In the genomic region with DNA sequence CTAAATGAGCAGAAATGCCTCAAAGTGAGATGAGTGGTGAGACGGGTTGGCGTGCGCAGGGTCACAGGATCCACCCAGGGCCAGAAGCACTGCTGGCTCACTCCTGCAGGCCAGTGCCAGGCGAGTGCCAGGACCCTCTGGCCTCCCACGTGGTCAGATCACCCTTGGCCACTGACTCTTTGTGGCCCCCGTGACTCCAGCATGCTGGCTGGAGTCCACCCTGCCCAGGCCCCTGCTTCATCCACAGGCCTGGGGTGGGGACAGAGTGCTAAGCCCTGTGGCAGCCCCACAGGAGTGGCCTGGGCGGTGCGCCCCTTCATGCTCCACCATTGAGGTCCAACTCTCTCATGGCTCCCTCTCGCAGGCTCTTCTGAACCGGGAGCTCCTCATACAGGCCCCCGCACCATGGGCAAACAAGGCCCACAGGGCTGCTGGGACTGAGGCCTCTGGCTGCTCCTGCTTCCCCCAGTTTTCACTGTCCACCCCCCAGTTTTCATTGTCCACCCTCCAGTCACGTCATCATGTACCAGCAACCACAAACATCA, we compare ENCODE assay signal across 3 cellular contexts.
A peak's percentile ranks its signal among the peaks of the same experiment; 100 is the strongest.
TF ChIP-seq lines count a peak whose summit lies in the region.

No MANE protein-coding gene starts in this region.

TF ChIP-seq in IMR-90, 13 proteins besides CTCF, POLR2A, EP300 and RAD21:
- TF ChIP-seq FOS (IDR thresholded peaks at IDR 0.05; ENCODE audit: low read depth, low read length) (no peak), SMC3 (IDR thresholded peaks at IDR 0.05; ENCODE audit: low read depth, low read length) (no peak), CEBPB (IDR thresholded peaks at IDR 0.05; ENCODE audit: low read depth, low read length) (no peak), RFX5 (IDR thresholded peaks at IDR 0.05; ENCODE audit: low read depth, low read length) (no peak), MAZ (IDR thresholded peaks at IDR 0.05; ENCODE audit: borderline replicate concordance, low read depth, low read length) (no peak), RCOR1 (IDR thresholded peaks at IDR 0.05; ENCODE audit: insufficient replicate concordance, low read length) (no peak), NFE2L2 (IDR thresholded peaks at IDR 0.05; ENCODE audit: low read depth, low read length) (no peak), MAFK (IDR thresholded peaks at IDR 0.05; ENCODE audit: low read depth, low read length) (no peak), CHD1 (IDR thresholded peaks at IDR 0.05; ENCODE audit: low read depth, low read length) (no peak), MXI1 (IDR thresholded peaks at IDR 0.05; ENCODE audit: borderline replicate concordance, low read depth, low read length) (no peak), BHLHE40 (IDR thresholded peaks at IDR 0.05; ENCODE audit: low read depth, low read length) (no peak)
- TF ChIP-seq, protein P1, sequence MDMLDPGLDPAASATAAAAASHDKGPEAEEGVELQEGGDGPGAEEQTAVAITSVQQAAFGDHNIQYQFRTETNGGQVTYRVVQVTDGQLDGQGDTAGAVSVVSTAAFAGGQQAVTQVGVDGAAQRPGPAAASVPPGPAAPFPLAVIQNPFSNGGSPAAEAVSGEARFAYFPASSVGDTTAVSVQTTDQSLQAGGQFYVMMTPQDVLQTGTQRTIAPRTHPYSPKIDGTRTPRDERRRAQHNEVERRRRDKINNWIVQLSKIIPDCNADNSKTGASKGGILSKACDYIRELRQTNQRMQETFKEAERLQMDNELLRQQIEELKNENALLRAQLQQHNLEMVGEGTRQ (IDR thresholded peaks at IDR 0.05; ENCODE audit: low read depth, low read length): no peak
- TF ChIP-seq, protein P2, sequence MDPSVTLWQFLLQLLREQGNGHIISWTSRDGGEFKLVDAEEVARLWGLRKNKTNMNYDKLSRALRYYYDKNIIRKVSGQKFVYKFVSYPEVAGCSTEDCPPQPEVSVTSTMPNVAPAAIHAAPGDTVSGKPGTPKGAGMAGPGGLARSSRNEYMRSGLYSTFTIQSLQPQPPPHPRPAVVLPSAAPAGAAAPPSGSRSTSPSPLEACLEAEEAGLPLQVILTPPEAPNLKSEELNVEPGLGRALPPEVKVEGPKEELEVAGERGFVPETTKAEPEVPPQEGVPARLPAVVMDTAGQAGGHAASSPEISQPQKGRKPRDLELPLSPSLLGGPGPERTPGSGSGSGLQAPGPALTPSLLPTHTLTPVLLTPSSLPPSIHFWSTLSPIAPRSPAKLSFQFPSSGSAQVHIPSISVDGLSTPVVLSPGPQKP (IDR thresholded peaks at IDR 0.05; ENCODE audit: borderline replicate concordance, low read depth, low read length): no peak
TF ChIP-seq in IMR-90: peak in this region for 0.

TF ChIP-seq in HepG2, 621 proteins besides CTCF, POLR2A, EP300 and RAD21:
- TF ChIP-seq NRL (CRISPR knock-in tag; IDR thresholded peaks at IDR 0.05; ENCODE audit: borderline replicate concordance): peak; percentile 29; the same call in 1 of the 2 replicates
- peak; percentile 45 for TF ChIP-seq AGO2 (optimal IDR thresholded peaks at IDR 0.05; ENCODE audit: low read depth, low read length)
- no peak for TF ChIP-seq KLF16 (CRISPR knock-in tag; IDR thresholded peaks at IDR 0.05)
- 0 out of 2 replicates have a peak, but pooled peaks have one; percentile 43 for TF ChIP-seq MXD1 (CRISPR knock-in tag; IDR thresholded peaks at IDR 0.05)
- TF ChIP-seq MXD4 (CRISPR knock-in tag; IDR thresholded peaks at IDR 0.05): no peak
- 0 out of 2 replicates have a peak, but pooled peaks have one; percentile 34 for TF ChIP-seq DNMT1 (CRISPR knock-in tag; IDR thresholded peaks at IDR 0.05)
- TF ChIP-seq TAF15 (IDR thresholded peaks at IDR 0.05; ENCODE audit: low read depth, low read length, poor library complexity, severe bottlenecking): peak; percentile 43
- TF ChIP-seq, protein P3, sequence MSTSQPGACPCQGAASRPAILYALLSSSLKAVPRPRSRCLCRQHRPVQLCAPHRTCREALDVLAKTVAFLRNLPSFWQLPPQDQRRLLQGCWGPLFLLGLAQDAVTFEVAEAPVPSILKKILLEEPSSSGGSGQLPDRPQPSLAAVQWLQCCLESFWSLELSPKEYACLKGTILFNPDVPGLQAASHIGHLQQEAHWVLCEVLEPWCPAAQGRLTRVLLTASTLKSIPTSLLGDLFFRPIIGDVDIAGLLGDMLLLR (CRISPR knock-in tag; IDR thresholded peaks at IDR 0.05): peak; percentile 77; the same call in 1 of the 2 replicates
- TF ChIP-seq ZNF333 (CRISPR knock-in tag; IDR thresholded peaks at IDR 0.05; ENCODE audit: borderline replicate concordance): 0 out of 2 replicates have a peak, but pooled peaks have one; percentile 43
- TF ChIP-seq SMARCE1 (IDR thresholded peaks at IDR 0.05; ENCODE audit: borderline replicate concordance): no peak
- 0 out of 2 replicates have a peak, but pooled peaks have one; percentile 35 for TF ChIP-seq HIVEP1 (CRISPR knock-in tag; IDR thresholded peaks at IDR 0.05)
TF ChIP-seq in HepG2: peak in this region for 8.

TF ChIP-seq in GM23338, 12 proteins besides CTCF, POLR2A, EP300 and RAD21:
- TF ChIP-seq ZNF331 (CRISPR knock-in tag; IDR thresholded peaks at IDR 0.05; ENCODE audit: low read depth) (no peak), ZNF462 (CRISPR knock-in tag; IDR thresholded peaks at IDR 0.05) (no peak), EZH2phosphoT487 (IDR thresholded peaks at IDR 0.05; ENCODE audit: unreplicated experiment) (no peak), STAT1 (IDR thresholded peaks at IDR 0.05; ENCODE audit: unreplicated experiment) (no peak), POLR2AphosphoS5 (IDR thresholded peaks at IDR 0.05; ENCODE audit: low read depth) (no peak), NANOG (IDR thresholded peaks at IDR 0.05; ENCODE audit: borderline replicate concordance) (no peak), JUNB (IDR thresholded peaks at IDR 0.05; ENCODE audit: unreplicated experiment) (no peak), REST (IDR thresholded peaks at IDR 0.05; ENCODE audit: unreplicated experiment) (no peak), ZNF114 (CRISPR knock-in tag; IDR thresholded peaks at IDR 0.05) (no peak), CREB1 (CRISPR knock-in tag; IDR thresholded peaks at IDR 0.05; ENCODE audit: low read depth) (no peak), EZH2 (IDR thresholded peaks at IDR 0.05; ENCODE audit: low read depth, unreplicated experiment) (no peak)
- TF ChIP-seq, protein P4, sequence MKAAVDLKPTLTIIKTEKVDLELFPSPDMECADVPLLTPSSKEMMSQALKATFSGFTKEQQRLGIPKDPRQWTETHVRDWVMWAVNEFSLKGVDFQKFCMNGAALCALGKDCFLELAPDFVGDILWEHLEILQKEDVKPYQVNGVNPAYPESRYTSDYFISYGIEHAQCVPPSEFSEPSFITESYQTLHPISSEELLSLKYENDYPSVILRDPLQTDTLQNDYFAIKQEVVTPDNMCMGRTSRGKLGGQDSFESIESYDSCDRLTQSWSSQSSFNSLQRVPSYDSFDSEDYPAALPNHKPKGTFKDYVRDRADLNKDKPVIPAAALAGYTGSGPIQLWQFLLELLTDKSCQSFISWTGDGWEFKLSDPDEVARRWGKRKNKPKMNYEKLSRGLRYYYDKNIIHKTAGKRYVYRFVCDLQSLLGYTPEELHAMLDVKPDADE (IDR thresholded peaks at IDR 0.05): no peak
